ENCODE assay signal across 9 cellular contexts in the genomic region with DNA sequence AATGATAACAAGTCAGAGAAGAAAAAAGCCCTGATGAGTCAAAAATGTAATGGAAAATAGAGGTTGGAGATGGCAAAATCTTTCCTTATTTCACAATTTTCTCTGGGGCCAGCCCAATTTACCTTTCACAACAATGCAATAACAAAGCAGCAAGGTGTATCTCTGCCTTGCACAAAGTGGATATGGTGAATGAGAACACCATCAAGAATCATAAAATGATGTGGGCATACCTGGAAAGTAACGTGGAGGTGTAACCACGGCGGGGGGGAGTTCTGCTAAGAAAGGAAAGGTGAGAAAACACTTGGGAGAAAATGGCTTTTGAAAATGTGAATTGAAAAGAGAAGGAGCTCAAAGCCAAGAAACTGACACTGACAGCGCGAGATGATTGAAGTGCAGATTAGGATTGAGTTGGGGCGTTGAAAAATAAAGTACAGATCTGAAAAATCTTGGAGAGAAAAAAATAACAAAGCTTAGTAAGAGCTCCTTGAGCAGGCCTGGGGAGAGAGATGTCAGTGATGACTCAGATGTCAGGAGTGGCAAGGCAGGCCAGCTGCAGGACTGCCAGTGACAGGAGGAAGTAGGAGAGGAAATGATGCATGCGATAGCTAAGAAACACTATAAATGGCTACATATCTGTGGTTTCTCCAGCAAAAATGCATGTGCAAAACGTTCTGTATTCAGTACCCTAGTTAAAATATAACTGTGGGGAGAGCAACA. TPM values are rescaled to one million over a fixed set of nuclear protein-coding genes. Genes with fewer than 3 reads are reported as not detected.
DNase-seq lines count a peak whose midpoint lies in the region; ATAC-seq and TF ChIP-seq lines count a peak whose summit lies in the region.
"Had no signal": no experiment of that assay in that cellular context is flagged by ENCODE, and none has a peak within 500 bp of the region (broad histone marks: within the 10 kb centered on the region; RNA-seq: fewer than 3 reads in every experiment).

No MANE protein-coding gene starts in this region.

- no peak overlapping the region for H3K4me3 Mint-ChIP-seq in CD8-positive, alpha-beta T cell
- peak overlapping the region; percentile 67 to 75 (median 73) for H3K4me3 Mint-ChIP-seq in immature natural killer cell

- no peaks in the 10 kb centered on the region for H3K27me3 ChIP-seq in CD8-positive, alpha-beta T cell (ENCODE audit: insufficient read depth, low read length)

- H3K36me3 Mint-ChIP-seq in CD8-positive, alpha-beta T cell, result no peaks in the 10 kb centered on the region
- H3K36me3 Mint-ChIP-seq in immature natural killer cell, result no peaks in the 10 kb centered on the region

- H3K9me3 ChIP-seq in CD8-positive, alpha-beta T cell (ENCODE audit: low read length), result no peaks in the 10 kb centered on the region

- no peak overlapping the region for H3K27ac ChIP-seq in CD8-positive, alpha-beta T cell (ENCODE audit: low read depth, low read length)
- H3K27ac ChIP-seq: VCaP had no signal

- intact Hi-C loops in CD8-positive, alpha-beta T cell (cut with DNase I, micrococcal nuclease), result loop anchor here in 1 of 2 experiments (1.0 kb wide), 1 partner anchor 11 kb away; no protein-coding TSS in a partner anchor

- CTCF ChIA-PET in CD8-positive, alpha-beta T cell (lab: Charles Lee), result interaction anchor here (0.6 to 2.2 kb wide), 6 partner anchors 15 to 86 kb away, joined by 3 to 8 read pairs (median 4); no protein-coding TSS in a partner anchor

- TF ChIP-seq CTCF in CD8-positive, alpha-beta T cell (IDR thresholded peaks at IDR 0.05), result no peak
- TF ChIP-seq CTCF in astrocyte of the cerebellum (IDR thresholded peaks at IDR 0.05; ENCODE audit: low read depth, low read length, missing control alignments), result no peak

- ATAC-seq in CD8-positive, alpha-beta T cell, result peak; percentile 89
- peak; percentile 94 for ATAC-seq in GM19463 (IDR thresholded peaks at IDR 0.05; ENCODE audit: unreplicated experiment)
- ATAC-seq in HG03575 (IDR thresholded peaks at IDR 0.05; ENCODE audit: extremely low read depth, insufficient number of reproducible peaks, low FRiP score, unreplicated experiment), result peak; percentile 97

- H3K36me3 ChIP-seq in CD8-positive, alpha-beta T cell (ENCODE audit: insufficient read depth, low read length), result no peaks in the 10 kb centered on the region

- H3K27me3 Mint-ChIP-seq in CD8-positive, alpha-beta T cell (ENCODE audit: low read depth), result no peaks in the 10 kb centered on the region
- H3K27me3 Mint-ChIP-seq in immature natural killer cell (ENCODE audit: low read depth in 3 of 3), result no peaks in the 10 kb centered on the region

- peaks cover 42% of the 10 kb centered on the region for H3K4me1 Mint-ChIP-seq in CD8-positive, alpha-beta T cell (ENCODE audit: low read depth)
- H3K4me1 Mint-ChIP-seq in immature natural killer cell, result peaks cover 62% of the 10 kb centered on the region in 2 donors

- H3K4me1 ChIP-seq in CD8-positive, alpha-beta T cell (ENCODE audit: insufficient read depth, low read length), result peaks cover 42% of the 10 kb centered on the region

- no peak overlapping the region for H3K4me3 ChIP-seq in CD8-positive, alpha-beta T cell (ENCODE audit: low read depth, low read length)
- no peak overlapping the region for H3K4me3 ChIP-seq in astrocyte of the cerebellum (ENCODE audit: low read depth, low read length)

- DNase-seq in CD8-positive, alpha-beta T cell, result peak; percentile 13 to 79 (median 58)
- DNase-seq in SW480 (ENCODE audit: low spot score), result peak; percentile 77
- peak; percentile 92 for DNase-seq in astrocyte of the cerebellum (ENCODE audit: low read depth)
- peak; percentile 64 to 66 (median 64) for DNase-seq in immature natural killer cell
- peak; percentile 72 for DNase-seq in stimulated activated CD4-positive, alpha-beta T cell treated with anti-CD3 and anti-CD28 coated beads, Interleukin-15, amount 100 ng/mL, for 24 hours
- DNase-seq in NCI-H1436 treated with DMSO at 0.1 percent for 48 hours (lab: John Stamatoyannopoulos, UW), result no peak

- no peaks in the 10 kb centered on the region for H3K9me3 Mint-ChIP-seq in CD8-positive, alpha-beta T cell
- no peaks in the 10 kb centered on the region for H3K9me3 Mint-ChIP-seq in immature natural killer cell

- peak overlapping the region; percentile 53 for H3K27ac Mint-ChIP-seq in CD8-positive, alpha-beta T cell
- H3K27ac Mint-ChIP-seq in immature natural killer cell, result peak overlapping the region; percentile 80 to 93 (median 91)

- in situ Hi-C loops in astrocyte of the cerebellum (cut with HindIII; ENCODE audit: low sequenced_read_pairs), result no loop called here

- POLR2A ChIA-PET in CD8-positive, alpha-beta T cell (lab: Charles Lee), result interaction anchor here (0.8 to 1.1 kb wide), 3 partner anchors 11 to 26 kb away, joined by 3 to 6 read pairs (median 4); partner anchors contain the start of gene ARHGAP18

RNA-seq across cellular contexts. Expression of gene ARHGAP18, which starts 26.2 kb away (rescaled TPM):
- total RNA-seq in CD8-positive, alpha-beta T cell, result 1 to 10 TPM in 1 of 2 experiments, under 1 TPM in 1; 0.71 to 1.5 TPM
- 1 to 10 TPM; 4.2 to 9.9 (median 6.7) TPM for polyA plus RNA-seq in immature natural killer cell
